Comparison of ENCODE assay signal across 2 cellular contexts in the genomic region with DNA sequence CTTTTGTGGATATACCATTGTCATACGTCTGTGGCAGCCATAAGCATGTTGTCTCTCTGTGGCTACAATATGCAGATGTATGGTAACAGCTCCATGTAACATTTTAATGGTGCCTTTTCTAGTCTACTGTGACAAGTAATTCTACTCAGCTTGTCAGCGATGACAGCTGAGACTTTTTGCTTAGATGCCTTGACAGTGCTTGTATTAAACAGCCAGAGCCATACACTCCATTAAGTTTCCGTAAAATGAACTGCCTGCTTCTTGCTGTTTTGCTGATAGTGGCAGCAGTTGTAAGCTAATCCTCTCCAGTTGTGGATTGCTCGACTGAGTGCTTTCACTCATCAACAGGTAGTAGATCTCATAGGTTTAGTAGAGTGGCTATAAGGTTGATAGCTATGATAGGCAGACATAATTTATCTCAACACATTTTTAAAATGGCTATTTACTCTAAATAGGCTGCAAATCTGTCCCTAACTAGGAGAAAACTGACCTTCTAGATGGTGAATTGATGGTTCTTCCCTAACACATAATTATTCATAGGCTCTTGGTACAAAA.
A peak's percentile ranks its signal among the peaks of the same experiment; 100 is the strongest.
TF ChIP-seq lines count a peak whose summit lies in the region.

No MANE protein-coding gene starts in this region.

TF ChIP-seq in H1, 55 proteins besides CTCF, POLR2A, EP300 and RAD21:
- TF ChIP-seq BRCA1 (IDR thresholded peaks at IDR 0.05; ENCODE audit: low read depth, low read length) (no peak), EZH2 (IDR thresholded peaks at IDR 0.05; ENCODE audit: low read depth, low read length, severe bottlenecking) (no peak), GTF2F1 (IDR thresholded peaks at IDR 0.05; ENCODE audit: borderline replicate concordance, low read depth, low read length) (no peak), RFX5 (IDR thresholded peaks at IDR 0.05; ENCODE audit: borderline replicate concordance, low read depth, low read length) (no peak), CEBPB (IDR thresholded peaks at IDR 0.05; ENCODE audit: low read depth, low read length) (no peak), PHF8 (conservative IDR thresholded peaks at IDR 0.05; ENCODE audit: low read depth, low read length) (no peak), RBBP5 (IDR thresholded peaks at IDR 0.05; ENCODE audit: borderline replicate concordance, low read depth, low read length) (no peak)

TF ChIP-seq in neural cell, 6 proteins besides CTCF, POLR2A, EP300 and RAD21:
- TF ChIP-seq MXI1 (conservative IDR thresholded peaks at IDR 0.05; ENCODE audit: poor library complexity, severe bottlenecking) (peak; percentile 30), POLR2AphosphoS5 (IDR thresholded peaks at IDR 0.05) (peak; percentile 99), SMC3 (conservative IDR thresholded peaks at IDR 0.05; ENCODE audit: poor library complexity) (peak; percentile 57), EZH2 (IDR thresholded peaks at IDR 0.05; ENCODE audit: borderline replicate concordance, insufficient read depth, low read length, poor library complexity, severe bottlenecking) (no peak), TAF1 (IDR thresholded peaks at IDR 0.05; ENCODE audit: low read depth) (no peak)
- TF ChIP-seq, protein P1, sequence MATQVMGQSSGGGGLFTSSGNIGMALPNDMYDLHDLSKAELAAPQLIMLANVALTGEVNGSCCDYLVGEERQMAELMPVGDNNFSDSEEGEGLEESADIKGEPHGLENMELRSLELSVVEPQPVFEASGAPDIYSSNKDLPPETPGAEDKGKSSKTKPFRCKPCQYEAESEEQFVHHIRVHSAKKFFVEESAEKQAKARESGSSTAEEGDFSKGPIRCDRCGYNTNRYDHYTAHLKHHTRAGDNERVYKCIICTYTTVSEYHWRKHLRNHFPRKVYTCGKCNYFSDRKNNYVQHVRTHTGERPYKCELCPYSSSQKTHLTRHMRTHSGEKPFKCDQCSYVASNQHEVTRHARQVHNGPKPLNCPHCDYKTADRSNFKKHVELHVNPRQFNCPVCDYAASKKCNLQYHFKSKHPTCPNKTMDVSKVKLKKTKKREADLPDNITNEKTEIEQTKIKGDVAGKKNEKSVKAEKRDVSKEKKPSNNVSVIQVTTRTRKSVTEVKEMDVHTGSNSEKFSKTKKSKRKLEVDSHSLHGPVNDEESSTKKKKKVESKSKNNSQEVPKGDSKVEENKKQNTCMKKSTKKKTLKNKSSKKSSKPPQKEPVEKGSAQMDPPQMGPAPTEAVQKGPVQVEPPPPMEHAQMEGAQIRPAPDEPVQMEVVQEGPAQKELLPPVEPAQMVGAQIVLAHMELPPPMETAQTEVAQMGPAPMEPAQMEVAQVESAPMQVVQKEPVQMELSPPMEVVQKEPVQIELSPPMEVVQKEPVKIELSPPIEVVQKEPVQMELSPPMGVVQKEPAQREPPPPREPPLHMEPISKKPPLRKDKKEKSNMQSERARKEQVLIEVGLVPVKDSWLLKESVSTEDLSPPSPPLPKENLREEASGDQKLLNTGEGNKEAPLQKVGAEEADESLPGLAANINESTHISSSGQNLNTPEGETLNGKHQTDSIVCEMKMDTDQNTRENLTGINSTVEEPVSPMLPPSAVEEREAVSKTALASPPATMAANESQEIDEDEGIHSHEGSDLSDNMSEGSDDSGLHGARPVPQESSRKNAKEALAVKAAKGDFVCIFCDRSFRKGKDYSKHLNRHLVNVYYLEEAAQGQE (IDR thresholded peaks at IDR 0.05; ENCODE audit: borderline replicate concordance), result peak; percentile 69
